In genomic region chr16:3879258-3879886, GRCh38 we compare ENCODE assay signal across 8 cellular contexts. TPM values are rescaled to one million over a fixed set of nuclear protein-coding genes. Genes with fewer than 3 reads are reported as not detected.
DNase-seq lines count a peak whose midpoint lies in the region; ATAC-seq and TF ChIP-seq lines count a peak whose summit lies in the region.

No MANE protein-coding gene starts in this region.

- intact Hi-C loops in mucosa of descending colon (cut with DNase I, micrococcal nuclease) (loop anchor here in 1 of 2 donors (10.0 kb wide), 1 partner anchor 185 kb away; no protein-coding TSS in a partner anchor), upper lobe of right lung (cut with DNase I) (no loop called here)

- H3K36me3 Mint-ChIP-seq in CD8-positive, alpha-beta memory T cell, result peaks cover 0 to 40% (median 5%) of the 10 kb centered on the region in 3 donors
- H3K36me3 Mint-ChIP-seq in H9 (ENCODE audit: insufficient read depth in 1 of 3, low read depth in 3 of 3), result peaks cover 4 to 24% (median 20%) of the 10 kb centered on the region in 3 experiments; a peak in 6 of 7 replicates
- peaks cover 22% of the 10 kb centered on the region for H3K36me3 Mint-ChIP-seq in T-cell
- H3K36me3 Mint-ChIP-seq in effector memory CD8-positive, alpha-beta T cell (ENCODE audit: insufficient read depth), result peaks cover 33% of the 10 kb centered on the region

- no peak overlapping the region for H3K23ac ChIP-seq in H9 (ENCODE audit: insufficient read length, low read depth, low read length)

- peak overlapping the region; percentile 78 for H3K4me3 ChIP-seq in CD8-positive, alpha-beta memory T cell (ENCODE audit: low read length)
- H3K4me3 ChIP-seq in mucosa of descending colon, result peak overlapping the region; percentile 50
- H3K4me3 ChIP-seq in upper lobe of right lung, result peak overlapping the region; percentile 82

- H4K8ac ChIP-seq in H9 (replicated peaks; ENCODE audit: insufficient read length, low read depth, low read length), result no peak overlapping the region

- no peak overlapping the region for H2BK12ac ChIP-seq in H9 (ENCODE audit: insufficient read length, low read depth, low read length)

- no peaks in the 10 kb centered on the region for H3K36me3 ChIP-seq in CD8-positive, alpha-beta memory T cell (ENCODE audit: insufficient read depth, low read length)
- H3K36me3 ChIP-seq in mucosa of descending colon (ENCODE audit: low read depth), result no peaks in the 10 kb centered on the region
- no peaks in the 10 kb centered on the region for H3K36me3 ChIP-seq in upper lobe of right lung

- H2BK15ac ChIP-seq in H9 (ENCODE audit: low read depth, low read length), result no peak overlapping the region

- H3K27ac ChIP-seq in CD8-positive, alpha-beta memory T cell (ENCODE audit: low read depth, low read length), result peak overlapping the region; percentile 7
- H3K27ac ChIP-seq in H9 (ENCODE audit: insufficient read length, low read depth, low read length) (no peak overlapping the region), upper lobe of right lung (peak overlapping the region; percentile 24)

- no peak overlapping the region for H2BK120ac ChIP-seq in H9 (ENCODE audit: low read depth, low read length, poor library complexity, severe bottlenecking)

- no peak overlapping the region for H4K5ac ChIP-seq in H9 (ENCODE audit: insufficient read length, low read depth, low read length)

- peaks cover 2% of the 10 kb centered on the region for H3K79me1 ChIP-seq in H9 (ENCODE audit: insufficient read depth, low read depth, low read length, poor library complexity, severe bottlenecking)

- no CpG with 5 or more reads among the region's 50 CpGs for WGBS in H9 (ENCODE audit: extremely low coverage, insufficient read length, low lambda C conversion rate)

- H3K4me2 ChIP-seq in H9 (ENCODE audit: insufficient read depth, insufficient read length, low read length), result peak overlapping the region; percentile 88

- no peaks in the 10 kb centered on the region for H3K9me3 Mint-ChIP-seq in CD8-positive, alpha-beta memory T cell
- H3K9me3 Mint-ChIP-seq in H9 (no peaks in the 10 kb centered on the region; a peak in 1 of 5 replicates), T-cell (no peaks in the 10 kb centered on the region)
- H3K9me3 Mint-ChIP-seq in effector memory CD8-positive, alpha-beta T cell, result no peaks in the 10 kb centered on the region

- no peak overlapping the region for H3K56ac ChIP-seq in H9 (ENCODE audit: insufficient read length, low read depth, low read length)

- no peak overlapping the region for H2BK5ac ChIP-seq in H9 (ENCODE audit: insufficient read length, low read length)

- H3K4me1 ChIP-seq in CD8-positive, alpha-beta memory T cell (ENCODE audit: insufficient read depth, low read length), result peaks cover 50% of the 10 kb centered on the region
- H3K4me1 ChIP-seq in H9 (ENCODE audit: insufficient read depth, low read length), result peaks cover 9% of the 10 kb centered on the region; the same call in 1 of the 2 replicates
- H3K4me1 ChIP-seq in mucosa of descending colon (ENCODE audit: low read depth), result peaks cover 35% of the 10 kb centered on the region
- H3K4me1 ChIP-seq in upper lobe of right lung, result peaks cover 48% of the 10 kb centered on the region

- H3K18ac ChIP-seq in H9 (ENCODE audit: insufficient read length, low read depth, low read length), result no peak overlapping the region

- peak overlapping the region; percentile 27 to 95 (median 92) for H3K27ac Mint-ChIP-seq in CD8-positive, alpha-beta memory T cell
- H3K27ac Mint-ChIP-seq in H9, result peak overlapping the region in 1 of 3 experiments; percentile 46; a peak in 1 of 7 replicates
- peak overlapping the region; percentile 85 to 86 for H3K27ac Mint-ChIP-seq in T-cell
- peak overlapping the region; percentile 16 to 55 for H3K27ac Mint-ChIP-seq in effector memory CD8-positive, alpha-beta T cell

- H3K23me2 ChIP-seq in H9 (ENCODE audit: insufficient read length, low read depth, low read length, poor library complexity, severe bottlenecking), result peaks cover 8% of the 10 kb centered on the region

- H3K4me1 Mint-ChIP-seq in CD8-positive, alpha-beta memory T cell, result peaks cover 50 to 59% (median 54%) of the 10 kb centered on the region in 3 donors
- peaks cover 37 to 43% of the 10 kb centered on the region in 2 experiments for H3K4me1 Mint-ChIP-seq in H9
- H3K4me1 Mint-ChIP-seq in T-cell, result peaks cover 51 to 60% (median 58%) of the 10 kb centered on the region in 3 donors
- H3K4me1 Mint-ChIP-seq in effector memory CD8-positive, alpha-beta T cell (ENCODE audit: low read depth in 2 of 2), result peaks cover 47 to 56% of the 10 kb centered on the region in 2 donors

- H3K79me2 ChIP-seq in H9 (ENCODE audit: insufficient read depth, low read length), result peaks cover 36% of the 10 kb centered on the region

- no peak for DNase-seq in CD8-positive, alpha-beta memory T cell
- DNase-seq in H9, result peak; percentile 32
- DNase-seq in T-cell, result peak in 3 of 34 experiments; percentile 5 to 15 (median 11)
- DNase-seq in effector memory CD8-positive, alpha-beta T cell, result peak in 1 of 3 experiments; percentile 7
- DNase-seq in mucosa of descending colon, result peak in 2 of 3 donors; percentile 35 to 66
- DNase-seq in upper lobe of right lung, result peak; percentile 77
- no peak for DNase-seq in NCI-H1436 treated with DMSO at 0.1 percent for 48 hours (lab: John Stamatoyannopoulos, UW)
- no peak for DNase-seq in NCI-H2107 (lab: John Stamatoyannopoulos, UW)

- ATAC-seq in T-cell (replicated peaks in 1 of 4), result peak in 1 of 4 experiments; percentile 6
- no peak for ATAC-seq in effector memory CD8-positive, alpha-beta T cell (replicated peaks)
- ATAC-seq in mucosa of descending colon, result peak; percentile 37
- peak; percentile 31 for ATAC-seq in upper lobe of right lung

- H3K27me3 Mint-ChIP-seq in CD8-positive, alpha-beta memory T cell, result peaks cover 4 to 5% of the 10 kb centered on the region in 2 donors
- H3K27me3 Mint-ChIP-seq in H9 (ENCODE audit: low read depth), result peaks cover 1% of the 10 kb centered on the region; the same call in 1 of the 2 replicates
- peaks cover 0 to 4% of the 10 kb centered on the region in 2 donors for H3K27me3 Mint-ChIP-seq in T-cell
- H3K27me3 Mint-ChIP-seq in effector memory CD8-positive, alpha-beta T cell, result peaks cover 0 to 25% of the 10 kb centered on the region in 2 donors

- H3T11ph ChIP-seq in H9 (ENCODE audit: low read length), result no peak overlapping the region

- no peak overlapping the region for H3K14ac ChIP-seq in H9 (ENCODE audit: insufficient read depth, low read length)

- no peak overlapping the region for H2AFZ ChIP-seq in H9 (ENCODE audit: low read length)

- no peaks in the 10 kb centered on the region for H3K9me3 ChIP-seq in CD8-positive, alpha-beta memory T cell (ENCODE audit: low read length)
- H3K9me3 ChIP-seq in H9 (ENCODE audit: control insufficient read depth, low read depth, low read length), result no peaks in the 10 kb centered on the region
- H3K9me3 ChIP-seq in mucosa of descending colon, result no peaks in the 10 kb centered on the region
- no peaks in the 10 kb centered on the region for H3K9me3 ChIP-seq in upper lobe of right lung

- peak overlapping the region; percentile 89 to 97 (median 91) for H3K4me3 Mint-ChIP-seq in CD8-positive, alpha-beta memory T cell
- peak overlapping the region; percentile 83 to 88 for H3K4me3 Mint-ChIP-seq in H9
- peak overlapping the region; percentile 91 to 94 (median 93) for H3K4me3 Mint-ChIP-seq in T-cell
- H3K4me3 Mint-ChIP-seq in effector memory CD8-positive, alpha-beta T cell, result peak overlapping the region; percentile 86 to 87

- TF ChIP-seq CTCF in H9 (conservative IDR thresholded peaks at IDR 0.05) (no peak), mucosa of descending colon (IDR thresholded peaks at IDR 0.05) (no peak), upper lobe of right lung (IDR thresholded peaks at IDR 0.05) (no peak)

- H3K9ac ChIP-seq in H9 (ENCODE audit: extremely low read depth, insufficient read length, low read length), result peak overlapping the region; percentile 60

- H2BK20ac ChIP-seq in H9 (ENCODE audit: low read depth, low read length, poor library complexity, severe bottlenecking), result no peak overlapping the region

- no peaks in the 10 kb centered on the region for H3K27me3 ChIP-seq in CD8-positive, alpha-beta memory T cell (ENCODE audit: insufficient read depth, low read length, poor library complexity, severe bottlenecking)
- H3K27me3 ChIP-seq in H9 (ENCODE audit: insufficient read depth, low read length), result no peaks in the 10 kb centered on the region
- H3K27me3 ChIP-seq in upper lobe of right lung, result no peaks in the 10 kb centered on the region

- no peak overlapping the region for H2AK5ac ChIP-seq in H9 (ENCODE audit: insufficient read length, low read length)

- POLR2A ChIA-PET in CD8-positive, alpha-beta memory T cell (lab: Charles Lee), result interaction anchor here (0.5 to 0.6 kb wide), 4 partner anchors 11 to 385 kb away, joined by 3 to 10 read pairs (median 4); no protein-coding TSS in a partner anchor
- POLR2A ChIA-PET in T-cell (lab: Charles Lee), result interaction anchor here in 1 of 2 donors (0.6 kb wide), 1 partner anchor 78 kb away, joined by 3 read pairs; no protein-coding TSS in a partner anchor

- no peak overlapping the region for H4K91ac ChIP-seq in H9 (ENCODE audit: insufficient read length, low read depth, low read length)

- H4K20me1 ChIP-seq in H9 (ENCODE audit: control insufficient read depth, insufficient read depth, insufficient read length), result peaks cover 3% of the 10 kb centered on the region

- CTCF ChIA-PET in CD8-positive, alpha-beta memory T cell (lab: Charles Lee), result interaction anchor here (1.4 to 1.7 kb wide), 4 partner anchors 18 to 191 kb away, joined by 5 read pairs; no protein-coding TSS in a partner anchor
- CTCF ChIA-PET in T-cell (lab: Charles Lee), result interaction anchor here (0.6 to 1.4 kb wide), 3 partner anchors 13 to 97 kb away, joined by 3 read pairs; no protein-coding TSS in a partner anchor

- no peak overlapping the region for H3K4ac ChIP-seq in H9 (ENCODE audit: low read depth, low read length)

RNA-seq across cellular contexts. Expression of gene CREBBP, which starts 1.1 kb away (rescaled TPM):
- total RNA-seq in CD8-positive, alpha-beta memory T cell, result 10 to 100 TPM; 48.8 to 51.1 TPM
- polyA plus RNA-seq in CD8-positive, alpha-beta memory T cell, result 15.5 TPM
- total RNA-seq in H9 (2021), result 79.1 and 81.1 TPM in 2 replicates
- 100 to 1,000 TPM; 114 to 183 (median 127) TPM for total RNA-seq in T-cell
- 100 to 1,000 TPM in 1 of 3 donors, 10 to 100 TPM in 2; 57.9 to 107 (median 81.6) TPM for total RNA-seq in mucosa of descending colon
- total RNA-seq in upper lobe of right lung, result 72.8 TPM

Comparison
In these comparisons a context has a peak if more than half of its experiments do, and no peak if none do; other contexts are left out.
1. DNase-seq: peak in H9 (single experiment), mucosa of descending colon (2 of 3) and upper lobe of right lung (single experiment); none in CD8-positive, alpha-beta memory T cell (0 of 5), NCI-H1436 treated with DMSO at 0.1 percent for 48 hours (single experiment) and NCI-H2107 (single experiment).
2. Peak in every context shown above with its lines, with median percentiles within 50 percentile points of each other: H3K4me3 ChIP-seq and H3K4me3 Mint-ChIP-seq.